8 cellular contexts compared by ENCODE assay signal in genomic region chr17:66304304-66305174, GRCh38. TPM values are rescaled to one million over a fixed set of nuclear protein-coding genes. Genes with fewer than 3 reads are reported as not detected.
DNase-seq lines count a peak whose midpoint lies in the region; ATAC-seq and TF ChIP-seq lines count a peak whose summit lies in the region.

No MANE protein-coding gene starts in this region.

- H3K4me3 Mint-ChIP-seq in activated CD4-positive, alpha-beta T cell treated with anti-CD3 and anti-CD28 coated beads for 36 hours, result peak overlapping the region; percentile 97

- H3K27me3 Mint-ChIP-seq in activated CD4-positive, alpha-beta T cell treated with anti-CD3 and anti-CD28 coated beads for 36 hours, result no peaks in the 10 kb centered on the region

- POLR2A ChIA-PET in activated CD4-positive, alpha-beta T cell treated with anti-CD3 and anti-CD28 coated beads for 36 hours (lab: Charles Lee), result interaction anchor here (0.6 to 1.9 kb wide), 4 partner anchors 9 to 205 kb away, joined by 3 to 8 read pairs (median 5); no protein-coding TSS in a partner anchor

- no peaks in the 10 kb centered on the region for H3K9me3 ChIP-seq in Peyer's patch
- no peaks in the 10 kb centered on the region for H3K9me3 ChIP-seq in upper lobe of left lung

- H3K27me3 ChIP-seq in Peyer's patch, result no peaks in the 10 kb centered on the region
- no peaks in the 10 kb centered on the region for H3K27me3 ChIP-seq in brain microvascular endothelial cell (replicated peaks)
- no peaks in the 10 kb centered on the region for H3K27me3 ChIP-seq in upper lobe of left lung

- TF ChIP-seq POLR2A in Peyer's patch (IDR thresholded peaks at IDR 0.05) (no peak), upper lobe of left lung (IDR thresholded peaks at IDR 0.05) (no peak)

- CTCF ChIA-PET in activated CD4-positive, alpha-beta T cell treated with anti-CD3 and anti-CD28 coated beads for 36 hours (lab: Charles Lee), result interaction anchor here (1.0 to 1.9 kb wide), 6 partner anchors 9 to 104 kb away, joined by 3 to 7 read pairs (median 4); no protein-coding TSS in a partner anchor

- H3K36me3 Mint-ChIP-seq in activated CD4-positive, alpha-beta T cell treated with anti-CD3 and anti-CD28 coated beads for 36 hours (ENCODE audit: low read depth), result peaks cover 51% of the 10 kb centered on the region

- peaks cover 0 to 31% (median 4%) of the 10 kb centered on the region in 4 donors for H3K4me1 ChIP-seq in Peyer's patch
- peaks cover 10 to 28% (median 14%) of the 10 kb centered on the region in 4 donors for H3K4me1 ChIP-seq in upper lobe of left lung

- WGBS in upper lobe of left lung, 2 donors, result 67 to 71% methylated on average over 14 of the region's 14 CpGs

- no peak for TF ChIP-seq EP300 in upper lobe of left lung (IDR thresholded peaks at IDR 0.05)

- in situ Hi-C loops in brain microvascular endothelial cell (cut with HindIII; ENCODE audit: low pct_ligation_motif_present, low sequenced_read_pairs), result no loop called here

- H3K4me1 Mint-ChIP-seq in activated CD4-positive, alpha-beta T cell treated with anti-CD3 and anti-CD28 coated beads for 36 hours, result peaks cover 60% of the 10 kb centered on the region

- H3K4me3 ChIP-seq in Peyer's patch (peak overlapping the region; percentile 59 to 85 (median 73)), brain microvascular endothelial cell (ENCODE audit: low read depth, low read length) (peak overlapping the region; percentile 80), upper lobe of left lung (peak overlapping the region in 3 of 4 donors; percentile 71 to 91 (median 80))

- ATAC-seq in activated CD4-positive, alpha-beta T cell treated with anti-CD3 and anti-CD28 coated beads for 36 hours, result peak; percentile 49
- ATAC-seq in upper lobe of left lung (ENCODE audit: low FRiP score in 2 of 2), result no peak
- ATAC-seq in HG02840 (IDR thresholded peaks at IDR 0.05; ENCODE audit: low FRiP score, unreplicated experiment), result no peak

- H3K27ac ChIP-seq in Peyer's patch (peak overlapping the region; percentile 33 to 94 (median 72)), brain microvascular endothelial cell (no peak overlapping the region), upper lobe of left lung (peak overlapping the region in 3 of 4 donors; percentile 11 to 85 (median 22))

- H3K9me3 Mint-ChIP-seq in activated CD4-positive, alpha-beta T cell treated with anti-CD3 and anti-CD28 coated beads for 36 hours (ENCODE audit: low read depth), result no peaks in the 10 kb centered on the region

- H3K36me3 ChIP-seq in Peyer's patch (no peaks in the 10 kb centered on the region), brain microvascular endothelial cell (replicated peaks) (no peaks in the 10 kb centered on the region), upper lobe of left lung (no peaks in the 10 kb centered on the region)

- peak overlapping the region; percentile 100 for H3K27ac Mint-ChIP-seq in activated CD4-positive, alpha-beta T cell treated with anti-CD3 and anti-CD28 coated beads for 36 hours

- TF ChIP-seq CTCF in Peyer's patch (IDR thresholded peaks at IDR 0.05), result peak in 3 of 6 experiments; percentile 26 to 35 (median 31)
- peak; percentile 37 for TF ChIP-seq CTCF in brain microvascular endothelial cell (IDR thresholded peaks at IDR 0.05; ENCODE audit: low read depth, low read length, missing control alignments)
- no peak for TF ChIP-seq CTCF in upper lobe of left lung (IDR thresholded peaks at IDR 0.05)

- peak; percentile 57 for DNase-seq in activated CD4-positive, alpha-beta T cell treated with anti-CD3 and anti-CD28 coated beads for 36 hours
- DNase-seq in activated CD4-positive, alpha-beta T cell treated with anti-CD3 and anti-CD28 coated beads for 1 hour, result no peak
- DNase-seq in Peyer's patch (peak in 2 of 3 donors; percentile 56 to 58), brain microvascular endothelial cell (no peak), lung microvascular endothelial cell (ENCODE audit: low read depth in 2 of 2) (peak; percentile 24 to 32), upper lobe of left lung (no peak), NCI-H1105 treated with DMSO at 0.1 percent for 48 hours (lab: John Stamatoyannopoulos, UW) (no peak)

- intact Hi-C loops in activated CD4-positive, alpha-beta T cell treated with anti-CD3 and anti-CD28 coated beads for 36 hours (cut with DNase I, micrococcal nuclease), result loop anchor here (2.0 to 10.0 kb wide), 10 partner anchors 50 to 1950 kb away; partner anchors contain the start of genes GNA13 (in 1 of the 2) and PSMD12 (in 1 of the 2)

RNA-seq across cellular contexts. Expression of gene PRKCA, which starts 2.1 kb away (rescaled TPM):
- total RNA-seq in activated CD4-positive, alpha-beta T cell treated with anti-CD3 and anti-CD28 coated beads for 36 hours, result 10 to 100 TPM; 73.3 to 77.0 TPM
- total RNA-seq in Peyer's patch, result 10 to 100 TPM; 32.2 to 47.0 (median 43.5) TPM
- total RNA-seq in lung microvascular endothelial cell, result 4.8 and 6.3 TPM in 2 replicates
- total RNA-seq in upper lobe of left lung, result 10 to 100 TPM; 10.9 to 29.3 (median 18.0) TPM

Comparison
In these comparisons a context has a peak if more than half of its experiments do, and no peak if none do; other contexts are left out.
1. DNase-seq: peak in activated CD4-positive, alpha-beta T cell treated with anti-CD3 and anti-CD28 coated beads for 36 hours (single experiment), Peyer's patch (2 of 3) and lung microvascular endothelial cell (2 of 2); none in activated CD4-positive, alpha-beta T cell treated with anti-CD3 and anti-CD28 coated beads for 1 hour (single experiment), brain microvascular endothelial cell (single experiment), upper lobe of left lung (0 of 2) and NCI-H1105 treated with DMSO at 0.1 percent for 48 hours (single experiment).
2. Peak in every context shown above with its lines, with median percentiles within 50 percentile points of each other: H3K4me3 ChIP-seq.